In the genomic region with DNA sequence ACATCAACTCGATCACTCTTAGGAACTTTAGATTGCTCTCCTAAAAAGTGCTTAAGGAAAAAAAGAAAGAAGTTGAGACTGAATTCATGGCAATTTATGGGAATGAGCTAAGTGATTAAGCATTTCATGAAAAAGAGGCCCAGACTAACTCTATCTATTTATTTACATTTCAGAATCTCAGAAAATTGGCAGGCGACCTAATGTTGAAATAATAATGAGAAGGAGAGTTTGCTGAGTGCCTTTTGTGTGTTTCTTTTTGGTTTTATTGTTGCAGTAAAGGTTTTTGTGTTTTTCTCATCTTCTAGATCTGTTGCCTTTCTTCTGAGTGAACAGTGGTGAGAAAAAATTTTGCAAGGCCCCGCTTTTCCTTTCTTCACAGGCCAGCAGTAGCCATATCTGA, we compare ENCODE assay signal across 8 cellular contexts. TPM values are rescaled to one million over a fixed set of nuclear protein-coding genes. Genes with fewer than 3 reads are reported as not detected.
A peak's percentile ranks its signal among the peaks of the same experiment; 100 is the strongest.
DNase-seq lines count a peak whose midpoint lies in the region; ATAC-seq and TF ChIP-seq lines count a peak whose summit lies in the region.
"Had no signal": no experiment of that assay in that cellular context is flagged by ENCODE, and none has a peak within 500 bp of the region (broad histone marks: within the 10 kb centered on the region; RNA-seq: fewer than 3 reads in every experiment).

No MANE protein-coding gene starts in this region.

- ATAC-seq in activated CD8-positive, alpha-beta T cell treated with anti-CD3 and anti-CD28 coated beads, Interleukin-2, amount 10 ng/mL, durations not matched to agents 7 days and 5 days: no peak
- no peak for ATAC-seq in stimulated activated effector memory CD8-positive, alpha-beta T cell treated with anti-CD3 and anti-CD28 coated beads, Interleukin-12 subunit alpha, Interleukin-12 subunit beta, amount 100 ng/mL, for 72 hours
- ATAC-seq in GM21786 (IDR thresholded peaks at IDR 0.05; ENCODE audit: unreplicated experiment): no peak
- ATAC-seq in GM18502 (IDR thresholded peaks at IDR 0.05; ENCODE audit: poor library complexity, unreplicated experiment): no peak

- H3K27ac Mint-ChIP-seq in HFFc6: peak overlapping the region; percentile 74
- peak overlapping the region; percentile 86 for H3K27ac Mint-ChIP-seq in activated CD8-positive, alpha-beta T cell treated with anti-CD3 and anti-CD28 coated beads, Interleukin-2, amount 10 ng/mL, durations not matched to agents 7 days and 5 days
- H3K27ac Mint-ChIP-seq in stimulated activated effector memory CD8-positive, alpha-beta T cell treated with anti-CD3 and anti-CD28 coated beads, Interleukin-12 subunit alpha, Interleukin-12 subunit beta, amount 100 ng/mL, for 72 hours: peak overlapping the region; percentile 83

- DNase-seq in HFFc6 (peak; percentile 75), fibroblast of the conjunctiva (ENCODE audit: low read depth) (peak; percentile 64), GM10266 (ENCODE audit: extremely low spot score) (no peak)
- DNase-seq in activated CD8-positive, alpha-beta T cell treated with anti-CD3 and anti-CD28 coated beads, Interleukin-2, amount 10 ng/mL, durations not matched to agents 7 days and 5 days: no peak
- DNase-seq in stimulated activated effector memory CD8-positive, alpha-beta T cell treated with anti-CD3 and anti-CD28 coated beads, Interleukin-12 subunit alpha, Interleukin-12 subunit beta, amount 100 ng/mL, for 72 hours (ENCODE audit: low spot score in 2 of 2): no peak
- DNase-seq: RPMI8226 had no signal

- peak overlapping the region; percentile 76 for H3K4me3 Mint-ChIP-seq in HFFc6
- peak overlapping the region; percentile 72 for H3K4me3 Mint-ChIP-seq in activated CD8-positive, alpha-beta T cell treated with anti-CD3 and anti-CD28 coated beads, Interleukin-2, amount 10 ng/mL, durations not matched to agents 7 days and 5 days
- H3K4me3 Mint-ChIP-seq in stimulated activated effector memory CD8-positive, alpha-beta T cell treated with anti-CD3 and anti-CD28 coated beads, Interleukin-12 subunit alpha, Interleukin-12 subunit beta, amount 100 ng/mL, for 72 hours: peak overlapping the region; percentile 56

- CTCF ChIA-PET in activated CD8-positive, alpha-beta T cell treated with anti-CD3 and anti-CD28 coated beads, Interleukin-2, amount 10 ng/mL, durations not matched to agents 7 days and 5 days (lab: Charles Lee): interaction anchor here (1.0 to 6.8 kb wide), 9 partner anchors 11 to 234 kb away, joined by 3 to 74 read pairs (median 7); no protein-coding TSS in a partner anchor

- no peaks in the 10 kb centered on the region for H3K36me3 Mint-ChIP-seq in HFFc6 (ENCODE audit: low read depth)
- peaks cover 12% of the 10 kb centered on the region for H3K36me3 Mint-ChIP-seq in activated CD8-positive, alpha-beta T cell treated with anti-CD3 and anti-CD28 coated beads, Interleukin-2, amount 10 ng/mL, durations not matched to agents 7 days and 5 days (ENCODE audit: low read depth)
- H3K36me3 Mint-ChIP-seq in stimulated activated effector memory CD8-positive, alpha-beta T cell treated with anti-CD3 and anti-CD28 coated beads, Interleukin-12 subunit alpha, Interleukin-12 subunit beta, amount 100 ng/mL, for 72 hours: peaks cover 12% of the 10 kb centered on the region

- no peaks in the 10 kb centered on the region for H3K9me3 Mint-ChIP-seq in HFFc6
- no peaks in the 10 kb centered on the region for H3K9me3 Mint-ChIP-seq in activated CD8-positive, alpha-beta T cell treated with anti-CD3 and anti-CD28 coated beads, Interleukin-2, amount 10 ng/mL, durations not matched to agents 7 days and 5 days (ENCODE audit: insufficient read depth)
- H3K9me3 Mint-ChIP-seq in stimulated activated effector memory CD8-positive, alpha-beta T cell treated with anti-CD3 and anti-CD28 coated beads, Interleukin-12 subunit alpha, Interleukin-12 subunit beta, amount 100 ng/mL, for 72 hours: no peaks in the 10 kb centered on the region

- H3K4me1 Mint-ChIP-seq in HFFc6 (ENCODE audit: low read depth): peaks cover 58% of the 10 kb centered on the region
- peaks cover 61% of the 10 kb centered on the region for H3K4me1 Mint-ChIP-seq in activated CD8-positive, alpha-beta T cell treated with anti-CD3 and anti-CD28 coated beads, Interleukin-2, amount 10 ng/mL, durations not matched to agents 7 days and 5 days (ENCODE audit: low read depth)
- peaks cover 44% of the 10 kb centered on the region for H3K4me1 Mint-ChIP-seq in stimulated activated effector memory CD8-positive, alpha-beta T cell treated with anti-CD3 and anti-CD28 coated beads, Interleukin-12 subunit alpha, Interleukin-12 subunit beta, amount 100 ng/mL, for 72 hours

- TF ChIP-seq CTCF in HFFc6 (IDR thresholded peaks at IDR 0.05) (no peak), GM10266 (IDR thresholded peaks at IDR 0.05; ENCODE audit: control insufficient read depth, insufficient read depth, low read depth, missing control alignments) (no peak)

- POLR2A ChIA-PET in activated CD8-positive, alpha-beta T cell treated with anti-CD3 and anti-CD28 coated beads, Interleukin-2, amount 10 ng/mL, durations not matched to agents 7 days and 5 days (lab: Charles Lee): interaction anchor here (1.1 to 1.9 kb wide), 4 partner anchors 44 to 112 kb away, joined by 3 to 8 read pairs (median 4); no protein-coding TSS in a partner anchor

- no peaks in the 10 kb centered on the region; the same call in 1 of the 2 replicates for H3K27me3 Mint-ChIP-seq in HFFc6 (ENCODE audit: insufficient read depth)
- H3K27me3 Mint-ChIP-seq in activated CD8-positive, alpha-beta T cell treated with anti-CD3 and anti-CD28 coated beads, Interleukin-2, amount 10 ng/mL, durations not matched to agents 7 days and 5 days (ENCODE audit: low read depth): no peaks in the 10 kb centered on the region

RNA-seq across cellular contexts. Expression of a gene that starts 3.8 kb away (rescaled TPM):
- 10 to 100 TPM in 4 of 6 experiments, 1 to 10 TPM in 2; 9.7 to 16.8 (median 15.9) TPM for total RNA-seq in HFFc6 (2021; fragmentation: NEBNext Ultra II Directional; extraction: Animal tissue kit (Norgen Biotek cat#: 25700))
- total RNA-seq in activated CD8-positive, alpha-beta T cell treated with anti-CD3 and anti-CD28 coated beads, Interleukin-2, amount 10 ng/mL, durations not matched to agents 7 days and 5 days: 10 to 100 TPM; 16.9 to 17.6 TPM

RNA-seq across cellular contexts. Expression of a gene that starts 32.6 kb away (rescaled TPM):
- 100 to 1,000 TPM; 156 to 183 (median 171) TPM for total RNA-seq in HFFc6 (2021; fragmentation: NEBNext Ultra II Directional; extraction: Animal tissue kit (Norgen Biotek cat#: 25700))
- 100 to 1,000 TPM; 135 to 136 TPM for total RNA-seq in activated CD8-positive, alpha-beta T cell treated with anti-CD3 and anti-CD28 coated beads, Interleukin-2, amount 10 ng/mL, durations not matched to agents 7 days and 5 days

RNA-seq across cellular contexts. Expression of a gene that starts 45.7 kb away (rescaled TPM):
- total RNA-seq in HFFc6 (2021; fragmentation: NEBNext Ultra II Directional; extraction: Animal tissue kit (Norgen Biotek cat#: 25700)): 10 to 100 TPM; 10.9 to 18.5 (median 14.2) TPM
- total RNA-seq in activated CD8-positive, alpha-beta T cell treated with anti-CD3 and anti-CD28 coated beads, Interleukin-2, amount 10 ng/mL, durations not matched to agents 7 days and 5 days: 10 to 100 TPM; 35.0 to 36.7 TPM

Comparison
In these comparisons a context has a peak if more than half of its experiments do, and no peak if none do; other contexts are left out.
1. DNase-seq: peak in HFFc6 (single experiment) and fibroblast of the conjunctiva (single experiment); none in activated CD8-positive, alpha-beta T cell treated with anti-CD3 and anti-CD28 coated beads, Interleukin-2, amount 10 ng/mL, durations not matched to agents 7 days and 5 days (single experiment), stimulated activated effector memory CD8-positive, alpha-beta T cell treated with anti-CD3 and anti-CD28 coated beads, Interleukin-12 subunit alpha, Interleukin-12 subunit beta, amount 100 ng/mL, for 72 hours (0 of 2) and GM10266 (single experiment).
2. Peak in every context shown above with its lines, with median percentiles within 50 percentile points of each other: H3K27ac Mint-ChIP-seq and H3K4me3 Mint-ChIP-seq.